ENCODE assay signal across 8 cellular contexts in the genomic region with DNA sequence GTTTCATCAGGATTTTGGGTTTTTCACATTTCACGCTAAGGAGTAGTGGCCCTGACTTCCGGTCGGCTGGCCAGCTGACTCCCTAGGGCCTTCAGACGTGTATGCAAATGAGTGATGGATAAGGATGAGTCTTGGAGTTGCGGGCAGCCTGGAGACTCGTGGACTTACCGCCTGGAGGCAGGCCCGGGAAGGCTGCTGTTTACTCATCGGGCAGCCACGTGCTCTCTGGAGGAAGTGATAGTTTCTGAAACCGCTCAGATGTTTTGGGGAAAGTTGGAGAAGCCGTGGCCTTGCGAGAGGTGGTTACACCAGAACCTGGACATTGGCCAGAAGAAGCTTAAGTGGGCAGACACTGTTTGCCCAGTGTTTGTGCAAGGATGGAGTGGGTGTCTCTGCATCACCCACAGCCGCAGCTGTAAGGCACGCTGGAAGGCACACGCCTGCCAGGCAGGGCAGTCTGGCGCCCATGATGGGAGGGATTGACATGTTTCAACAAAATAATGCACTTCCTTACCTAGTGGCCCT.
DNase-seq lines count a peak whose midpoint lies in the region; ATAC-seq, FAIRE-seq and TF ChIP-seq lines count a peak whose summit lies in the region.

No MANE protein-coding gene starts in this region.

- H3K4me3 ChIP-seq in AG04449 (ENCODE audit: low read depth, low read length) (no peak overlapping the region), duodenal mucosa (ENCODE audit: low read depth in 1 of 2, low read length in 2 of 2) (peak overlapping the region; percentile 27 to 36), muscle layer of duodenum (ENCODE audit: low read depth in 1 of 2, low read length in 2 of 2) (no peak overlapping the region)

- ATAC-seq in GM21528 (IDR thresholded peaks at IDR 0.05; ENCODE audit: low FRiP score, unreplicated experiment), result no peak

- POLR2A ChIA-PET in AG04449 (lab: Yijun Ruan, JAX), result no interaction called here

- CTCF ChIA-PET in AG04449 (lab: Yijun Ruan, JAX), result interaction anchor here (1.6 kb wide), 1 partner anchor 19 kb away, joined by 7 read pairs; no protein-coding TSS in a partner anchor

- DNase-seq in AG04449 (ENCODE audit: low read depth, low spot score) (peak; percentile 77), GM19239 (ENCODE audit: insufficient read length, low spot score) (no peak), SKM-1 treated with dmso at 0.1 percent for 144 hours (lab: John Stamatoyannopoulos, UW; ENCODE audit: unreplicated experiment) (peak; percentile 89), activated gamma-delta T cell treated with Interleukin-2 at 50 U/mL for 16 hours (no peak)
- no peak for DNase-seq in central memory CD4-positive, alpha-beta T cell

- peaks cover 40 to 58% of the 10 kb centered on the region in 2 donors for H3K4me1 ChIP-seq in duodenal mucosa (ENCODE audit: control insufficient read depth in 1 of 2, insufficient read depth in 2 of 2, low read length in 2 of 2)
- peaks cover 16 to 20% of the 10 kb centered on the region in 2 donors for H3K4me1 ChIP-seq in muscle layer of duodenum (ENCODE audit: control insufficient read depth in 1 of 2, insufficient read depth in 2 of 2, low read length in 2 of 2)

- peak; percentile 4 for TF ChIP-seq CTCF in AG04449 (IDR thresholded peaks at IDR 0.05; ENCODE audit: insufficient read depth, low read length, missing control alignments)

- no peaks in the 10 kb centered on the region for H3K27me3 ChIP-seq in duodenal mucosa (ENCODE audit: control insufficient read depth in 1 of 2, insufficient read depth in 2 of 2, low read length in 2 of 2)
- H3K27me3 ChIP-seq in muscle layer of duodenum (ENCODE audit: low read depth, low read length), result no peaks in the 10 kb centered on the region

- no peaks in the 10 kb centered on the region for H3K9me3 ChIP-seq in duodenal mucosa (ENCODE audit: control insufficient read depth in 1 of 2, low read length in 2 of 2)
- no peaks in the 10 kb centered on the region for H3K9me3 ChIP-seq in muscle layer of duodenum (ENCODE audit: control insufficient read depth in 1 of 2, low read length in 2 of 2)

- FAIRE-seq in GM19239 (lab: Jason Lieb, UNC), result peak; percentile 92

- H3K36me3 ChIP-seq in duodenal mucosa (ENCODE audit: control insufficient read depth in 1 of 2, insufficient read depth in 2 of 2, low read length in 2 of 2) (no peaks in the 10 kb centered on the region), muscle layer of duodenum (ENCODE audit: control insufficient read depth in 1 of 2, insufficient read depth in 2 of 2, low read length in 2 of 2) (no peaks in the 10 kb centered on the region)

- H3K27ac ChIP-seq in duodenal mucosa (ENCODE audit: low read depth, low read length), result peak overlapping the region; percentile 47
- peak overlapping the region; percentile 75 for H3K27ac ChIP-seq in muscle layer of duodenum (ENCODE audit: low read length)

- H3K9ac ChIP-seq in duodenal mucosa (ENCODE audit: low read depth in 1 of 2, low read length in 2 of 2), result peak overlapping the region; percentile 58 to 63

Comparison
In these comparisons a context has a peak if more than half of its experiments do, and no peak if none do; other contexts are left out.
1. DNase-seq: peak in AG04449 (single experiment) and SKM-1 treated with dmso at 0.1 percent for 144 hours (single experiment); none in GM19239 (single experiment), activated gamma-delta T cell treated with Interleukin-2 at 50 U/mL for 16 hours (single experiment) and central memory CD4-positive, alpha-beta T cell (single experiment).
2. H3K4me3 ChIP-seq: peak in duodenal mucosa (2 of 2); none in AG04449 (single experiment) and muscle layer of duodenum (0 of 2).